Comparison of ENCODE assay signal across 24 cellular contexts in the genomic region with DNA sequence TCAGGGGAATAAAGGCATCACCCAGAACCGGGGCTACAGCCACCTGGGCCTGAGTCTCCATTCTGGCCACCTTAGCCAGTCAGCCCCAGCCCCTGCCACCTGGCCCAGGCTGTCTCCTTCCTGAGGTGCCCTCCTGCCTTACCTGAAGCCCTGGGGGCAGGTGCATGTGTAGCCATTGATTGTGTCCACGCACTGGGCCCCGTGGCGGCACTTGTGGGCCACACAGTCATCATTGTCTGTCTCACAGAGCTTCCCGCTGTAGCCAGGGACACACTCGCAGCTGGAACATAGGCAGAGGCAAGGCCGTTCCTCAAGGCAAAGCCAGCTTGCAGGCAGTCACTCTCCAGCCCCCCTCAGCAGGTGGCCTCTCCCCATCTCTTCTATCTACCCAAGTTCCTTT.
"Had no signal": no experiment of that assay in that cellular context is flagged by ENCODE, and none has a peak within 500 bp of the region (broad histone marks: within the 10 kb centered on the region; RNA-seq: fewer than 3 reads in every experiment).

No MANE protein-coding gene starts in this region.

- H3K36me3 Mint-ChIP-seq: naive thymus-derived CD4-positive, alpha-beta T cell; natural killer cell; neural progenitor cell; stimulated activated effector memory CD8-positive, alpha-beta T cell treated with anti-CD3 and anti-CD28 coated beads, Interleukin-12 subunit alpha, Interleukin-12 subunit beta, amount 100 ng/mL, for 72 hours; stimulated activated naive B cell treated with anti-CD40 and anti-IgM and Interleukin-4, amounts not matched to agents 10 μg/mL and 1 μg/mL and 100 μg/mL, for 72 hours had no signal

- DNase-seq: naive thymus-derived CD4-positive, alpha-beta T cell; natural killer cell; nucleus accumbens; pancreas; psoas muscle; right cardiac atrium; right lobe of liver; sigmoid colon; small intestine; stimulated activated CD4-positive, alpha-beta T cell treated with anti-CD3 and anti-CD28 coated beads, Interleukin-15, amount 100 ng/mL, for 24 hours; stimulated activated CD4-positive, alpha-beta T cell treated with anti-CD3 and anti-CD28 coated beads, Interleukin-2, amount 100 ng/mL, for 24 hours; stimulated activated CD4-positive, alpha-beta T cell treated with anti-CD3 and anti-CD28 coated beads, Interleukin-2, amount 100 ng/mL, for 48 hours; stimulated activated CD4-positive, alpha-beta T cell treated with anti-CD3 and anti-CD28 coated beads, Interleukin-4, amount 100 ng/mL, for 24 hours; stimulated activated naive B cell treated with anti-CD40 and anti-IgM and Interleukin-4, amounts not matched to agents 10 μg/mL and 1 μg/mL and 100 μg/mL, for 72 hours; stimulated activated naive CD4-positive, alpha-beta T cell treated with Interleukin-2 at 50 U/mL for 16 hours; stomach; thyroid gland; trophoblast cell; uterus had no signal

- H3K27me3 Mint-ChIP-seq: stimulated activated naive CD8-positive, alpha-beta T cell treated with anti-CD3 and anti-CD28 coated beads, Interleukin-15, Interleukin-2, amounts not matched to agents 100 ng/mL and 50 ng/mL, for 24 hours had no signal

- ATAC-seq: naive thymus-derived CD4-positive, alpha-beta T cell; natural killer cell; pancreas; psoas muscle; right cardiac atrium; right lobe of liver; stimulated activated effector memory CD8-positive, alpha-beta T cell treated with anti-CD3 and anti-CD28 coated beads, Interleukin-12 subunit alpha, Interleukin-12 subunit beta, amount 100 ng/mL, for 72 hours; stimulated activated naive B cell treated with anti-CD40 and anti-IgM and Interleukin-4, amounts not matched to agents 10 μg/mL and 1 μg/mL and 100 μg/mL, for 72 hours had no signal

- H3K9me3 Mint-ChIP-seq: naive thymus-derived CD4-positive, alpha-beta T cell; natural killer cell; nephron; neural progenitor cell; stimulated activated effector memory CD8-positive, alpha-beta T cell treated with anti-CD3 and anti-CD28 coated beads, Interleukin-12 subunit alpha, Interleukin-12 subunit beta, amount 100 ng/mL, for 72 hours; stimulated activated naive B cell treated with anti-CD40 and anti-IgM and Interleukin-4, amounts not matched to agents 10 μg/mL and 1 μg/mL and 100 μg/mL, for 72 hours; stimulated activated naive CD8-positive, alpha-beta T cell treated with anti-CD3 and anti-CD28 coated beads, Interleukin-15, Interleukin-2, amounts not matched to agents 100 ng/mL and 50 ng/mL, for 24 hours had no signal

- H3K4me3 Mint-ChIP-seq: naive thymus-derived CD4-positive, alpha-beta T cell; natural killer cell; nephron; neural progenitor cell; stimulated activated effector memory CD8-positive, alpha-beta T cell treated with anti-CD3 and anti-CD28 coated beads, Interleukin-12 subunit alpha, Interleukin-12 subunit beta, amount 100 ng/mL, for 72 hours; stimulated activated naive B cell treated with anti-CD40 and anti-IgM and Interleukin-4, amounts not matched to agents 10 μg/mL and 1 μg/mL and 100 μg/mL, for 72 hours; stimulated activated naive CD8-positive, alpha-beta T cell treated with anti-CD3 and anti-CD28 coated beads, Interleukin-15, Interleukin-2, amounts not matched to agents 100 ng/mL and 50 ng/mL, for 24 hours had no signal

- H3K4me1 Mint-ChIP-seq: neural progenitor cell had no signal

- H3K27ac Mint-ChIP-seq: natural killer cell; nephron; neural progenitor cell; progenitor cell of endocrine pancreas; stimulated activated effector memory CD8-positive, alpha-beta T cell treated with anti-CD3 and anti-CD28 coated beads, Interleukin-12 subunit alpha, Interleukin-12 subunit beta, amount 100 ng/mL, for 72 hours; stimulated activated naive B cell treated with anti-CD40 and anti-IgM and Interleukin-4, amounts not matched to agents 10 μg/mL and 1 μg/mL and 100 μg/mL, for 72 hours; stimulated activated naive CD8-positive, alpha-beta T cell treated with anti-CD3 and anti-CD28 coated beads, Interleukin-15, Interleukin-2, amounts not matched to agents 100 ng/mL and 50 ng/mL, for 24 hours had no signal
